In genomic region chr20:33679758-33680485, GRCh38 we compare ENCODE assay signal across 10 cellular contexts. TPM values are rescaled to one million over a fixed set of nuclear protein-coding genes. Genes with fewer than 3 reads are reported as not detected.
A peak's percentile ranks its signal among the peaks of the same experiment; 100 is the strongest.
DNase-seq lines count a peak whose midpoint lies in the region; ATAC-seq and TF ChIP-seq lines count a peak whose summit lies in the region.
"Had no signal": no experiment of that assay in that cellular context is flagged by ENCODE, and none has a peak within 500 bp of the region (broad histone marks: within the 10 kb centered on the region; RNA-seq: fewer than 3 reads in every experiment).

No MANE protein-coding gene starts in this region.

- TF ChIP-seq CTCF in SU-DHL-6 (IDR thresholded peaks at IDR 0.05; ENCODE audit: insufficient read depth, low read length, poor library complexity, severe bottlenecking) = no peak
- no peak for TF ChIP-seq CTCF in Caco-2 (IDR thresholded peaks at IDR 0.05; ENCODE audit: insufficient read depth in 1 of 2, low read depth in 1 of 2, low read length in 1 of 2, severe bottlenecking in 1 of 2, unreplicated experiment in 1 of 2)

- peak overlapping the region; percentile 61 for H3K4me2 ChIP-seq in SU-DHL-6 (ENCODE audit: low read depth, low read length, poor library complexity, severe bottlenecking)
- H3K4me2 ChIP-seq: neural progenitor cell had no signal

- H3K27me3 ChIP-seq in SU-DHL-6 (ENCODE audit: low read length) = no peaks in the 10 kb centered on the region
- no peaks in the 10 kb centered on the region for H3K27me3 ChIP-seq in Caco-2 (replicated peaks; ENCODE audit: control insufficient read depth, insufficient read depth, low read length)
- H3K27me3 ChIP-seq: neural progenitor cell had no signal

- H3K27me3 Mint-ChIP-seq in Caco-2 (ENCODE audit: insufficient read depth, unreplicated experiment) = no peaks in the 10 kb centered on the region
- H3K27me3 Mint-ChIP-seq: activated naive CD4-positive, alpha-beta T cell treated with anti-CD3 and anti-CD28 coated beads, Interleukin-2, amount 50 U/mL, for 24 hours had no signal

- peak overlapping the region; percentile 52 for H3K9ac ChIP-seq in SU-DHL-6 (ENCODE audit: low read length)
- H3K9ac ChIP-seq: neural progenitor cell had no signal

- ATAC-seq in GM18498 (IDR thresholded peaks at IDR 0.05; ENCODE audit: unreplicated experiment) = peak; percentile 60
- peak; percentile 60 for ATAC-seq in GM21529 (IDR thresholded peaks at IDR 0.05; ENCODE audit: unreplicated experiment)
- no peak for ATAC-seq in GM21717 (IDR thresholded peaks at IDR 0.05; ENCODE audit: unreplicated experiment)

- peak overlapping the region; percentile 94 for H3K27ac ChIP-seq in SU-DHL-6 (ENCODE audit: low read depth, low read length)
- H3K27ac ChIP-seq: neural progenitor cell had no signal

- no peaks in the 10 kb centered on the region for H4K20me1 ChIP-seq in SU-DHL-6 (ENCODE audit: low read depth, low read length)

- peaks cover 11% of the 10 kb centered on the region for H3K4me1 ChIP-seq in Caco-2

- H3K79me2 ChIP-seq in SU-DHL-6 (ENCODE audit: insufficient read depth, low read length) = peaks cover 48% of the 10 kb centered on the region

- H3K4me3 ChIP-seq in SU-DHL-6 (ENCODE audit: insufficient read depth, low read length, poor library complexity, severe bottlenecking) (no peak overlapping the region), Caco-2 (ENCODE audit: low read depth, low read length) (no peak overlapping the region)
- H3K4me3 ChIP-seq: neural progenitor cell had no signal

- no peak overlapping the region for H3K4me3 Mint-ChIP-seq in Caco-2 (ENCODE audit: unreplicated experiment)
- H3K4me3 Mint-ChIP-seq: neural progenitor cell had no signal

- peaks cover 86% of the 10 kb centered on the region for H3K36me3 Mint-ChIP-seq in Caco-2 (ENCODE audit: insufficient read depth, unreplicated experiment)
- H3K36me3 Mint-ChIP-seq: activated naive CD4-positive, alpha-beta T cell treated with anti-CD3 and anti-CD28 coated beads, Interleukin-2, amount 50 U/mL, for 24 hours had no signal

- intact Hi-C loops in Caco-2 (cut with micrococcal nuclease; ENCODE audit: unreplicated experiment) = no loop called here

- H3K9me3 ChIP-seq in SU-DHL-6 (ENCODE audit: insufficient read depth, low read length) (no peaks in the 10 kb centered on the region), Caco-2 (no peaks in the 10 kb centered on the region)

- no peak overlapping the region for H3K27ac Mint-ChIP-seq in Caco-2 (ENCODE audit: unreplicated experiment)
- H3K27ac Mint-ChIP-seq: neural progenitor cell had no signal

- H3K9me2 ChIP-seq in SU-DHL-6 (replicated peaks; ENCODE audit: insufficient read depth, low read length) = no peaks in the 10 kb centered on the region

- H3K9me3 Mint-ChIP-seq in Caco-2 (ENCODE audit: unreplicated experiment) = no peaks in the 10 kb centered on the region
- H3K9me3 Mint-ChIP-seq: activated naive CD4-positive, alpha-beta T cell treated with anti-CD3 and anti-CD28 coated beads, Interleukin-2, amount 50 U/mL, for 24 hours; neural progenitor cell had no signal

- DNase-seq in myocyte (ENCODE audit: low read depth) = peak; percentile 30
- no peak for DNase-seq in dermis blood vessel endothelial cell
- DNase-seq in NCI-H2081 (lab: John Stamatoyannopoulos, UW) = no peak
- no peak for DNase-seq in Caco-2

- CTCF ChIA-PET in Caco-2 (lab: Charles Lee) = interaction anchor here (2.5 to 6.0 kb wide), 2 partner anchors 12 to 13 kb away, joined by 13 to 29 read pairs; partner anchors contain the start of gene ACTL10

- H2AFZ ChIP-seq in SU-DHL-6 (ENCODE audit: low read depth, low read length, severe bottlenecking) = no peak overlapping the region
- H2AFZ ChIP-seq: neural progenitor cell had no signal

- no TSS peak for BruUV-seq in Caco-2 (replicated peaks; lab: Mats Ljungman, UMichigan)

- peaks cover 70% of the 10 kb centered on the region for H3F3A ChIP-seq in SU-DHL-6 (ENCODE audit: insufficient read depth)

- peaks cover 29% of the 10 kb centered on the region for H3K4me1 Mint-ChIP-seq in Caco-2 (ENCODE audit: low read depth, unreplicated experiment)

- POLR2A ChIA-PET in Caco-2 (lab: Charles Lee) = interaction anchor here (2.0 kb wide), 1 partner anchor 13 kb away, joined by 6 read pairs; the partner anchor contains the start of gene ACTL10

- H3K36me3 ChIP-seq in SU-DHL-6 (ENCODE audit: low read length) (0 out of 2 replicates have a peak, but pooled peaks cover 10% of the 10 kb centered on the region), Caco-2 (ENCODE audit: control insufficient read depth, insufficient read depth, low read length) (peaks cover 6% of the 10 kb centered on the region; the same call in 1 of the 2 replicates)
- H3K36me3 ChIP-seq: neural progenitor cell had no signal

RNA-seq across cellular contexts. Expression of gene NECAB3, which starts 5.7 kb away (rescaled TPM):
- total RNA-seq in myocyte = 186 and 221 TPM in 2 replicates
- polyA plus RNA-seq in myocyte (2012) = 62.3 TPM
- total RNA-seq in dermis blood vessel endothelial cell = 10.2 and 12.4 TPM in 2 replicates
- total RNA-seq in Caco-2 (2022) = 98.4 and 105 TPM in 2 replicates

RNA-seq across cellular contexts. Expression of gene E2F1, which starts 6.3 kb away (rescaled TPM):
- total RNA-seq in myocyte (4.3 and 6.0 TPM in 2 replicates), dermis blood vessel endothelial cell (11.2 and 16.1 TPM in 2 replicates), Caco-2 (2022) (67.5 and 74.7 TPM in 2 replicates)
- 3.8 TPM for polyA plus RNA-seq in myocyte (2012)

RNA-seq across cellular contexts. Expression of gene ACTL10, which starts 13.2 kb away (rescaled TPM):
- 0.10 TPM in 1 of 2 replicates, not detected in the other for total RNA-seq in myocyte
- 0.52 TPM for polyA plus RNA-seq in myocyte (2012)
- 1.9 and 2.2 TPM in 2 replicates for total RNA-seq in dermis blood vessel endothelial cell
- total RNA-seq in Caco-2 (2022) = 3.4 and 4.5 TPM in 2 replicates

RNA-seq across cellular contexts. Expression of gene C20orf144, which starts 17.8 kb away (rescaled TPM):
- 0.24 TPM in 1 of 2 replicates, not detected in the other for total RNA-seq in myocyte
- 0.58 TPM for polyA plus RNA-seq in myocyte (2012)
- 0.05 TPM in 1 of 2 replicates, not detected in the other for total RNA-seq in dermis blood vessel endothelial cell
- total RNA-seq in Caco-2 (2022) = 0.18 and 0.51 TPM in 2 replicates

RNA-seq across cellular contexts. Expression of gene PXMP4, which starts 40.2 kb away (rescaled TPM):
- total RNA-seq in myocyte = 4.8 and 6.4 TPM in 2 replicates
- polyA plus RNA-seq in myocyte (2012) = 8.6 TPM
- total RNA-seq in dermis blood vessel endothelial cell = 4.3 and 5.0 TPM in 2 replicates
- total RNA-seq in Caco-2 (2022) = 37.3 and 39.5 TPM in 2 replicates
